In genomic region chr15:81506071-81506470, GRCh38 we compare ENCODE assay signal across 2 cellular contexts.
TF ChIP-seq lines count a peak whose summit lies in the region.

No MANE protein-coding gene starts in this region.

TF ChIP-seq in IMR-90, 13 proteins besides CTCF, POLR2A, EP300 and RAD21 (continued from another document):
- TF ChIP-seq MAZ (IDR thresholded peaks at IDR 0.05; ENCODE audit: borderline replicate concordance, low read depth, low read length) (no peak), RFX5 (IDR thresholded peaks at IDR 0.05; ENCODE audit: low read depth, low read length) (no peak), CEBPB (IDR thresholded peaks at IDR 0.05; ENCODE audit: low read depth, low read length) (no peak)

TF ChIP-seq in endothelial cell of umbilical vein, 7 proteins besides CTCF, POLR2A, EP300 and RAD21 (continued from another document):
- no peak for TF ChIP-seq JUN (IDR thresholded peaks at IDR 0.05; ENCODE audit: borderline replicate concordance, insufficient read depth, insufficient read length, low read depth)
- no peak for TF ChIP-seq FOS (IDR thresholded peaks at IDR 0.05; ENCODE audit: borderline replicate concordance, insufficient read depth, low read length)
- no peak for TF ChIP-seq MYC (IDR thresholded peaks at IDR 0.05; ENCODE audit: low read depth, low read length)
